In genomic region chr10:116240551-116240950, GRCh38 we compare ENCODE assay signal across 29 cellular contexts. TPM values are rescaled to one million over a fixed set of nuclear protein-coding genes. Genes with fewer than 3 reads are reported as not detected.
"Had no signal": no experiment of that assay in that cellular context is flagged by ENCODE, and none has a peak within 500 bp of the region (broad histone marks: within the 10 kb centered on the region; RNA-seq: fewer than 3 reads in every experiment).

No MANE protein-coding gene starts in this region.

- H3K27me3 ChIP-seq: neural progenitor cell, right atrium auricular region, right lobe of liver, testis, thyroid gland, transverse colon, upper lobe of left lung, vagina had no signal

- DNase-seq: hypothalamus; immature natural killer cell; kidney; left colon; left ventricle myocardium superior; lower lobe of right lung; mammary epithelial cell; mesenchymal stem cell; naive thymus-derived CD8-positive, alpha-beta T cell; ovary; right lobe of liver; stimulated activated CD4-positive, alpha-beta T cell treated with anti-CD3 and anti-CD28 coated beads, Interleukin-1b, Interleukin-23, amount 100 ng/mL, for 48 hours; stimulated activated CD4-positive, alpha-beta T cell treated with anti-CD3 and anti-CD28 coated beads, Interleukin-2, amount 100 ng/mL, for 48 hours; stimulated activated CD4-positive, alpha-beta T cell treated with anti-CD3 and anti-CD28 coated beads, Interleukin-4, amount 100 ng/mL, for 4 hours; stimulated activated CD8-positive, alpha-beta memory T cell treated with anti-CD3 and anti-CD28 coated beads, Interleukin-4, amount 100 ng/mL, for 48 hours; stimulated activated naive CD4-positive, alpha-beta T cell treated with Interleukin-2 at 50 U/mL for 16 hours; stimulated activated naive CD8-positive, alpha-beta T cell treated with anti-CD3 and anti-CD28 coated beads, Interleukin-15, amount 100 ng/mL, for 72 hours; substantia nigra; testis; thyroid gland; transverse colon; upper lobe of left lung had no signal

- H3K36me3 ChIP-seq: lower lobe of right lung, neural progenitor cell, ovary, right atrium auricular region, right lobe of liver, thyroid gland, transverse colon, upper lobe of left lung, vagina had no signal

- H3K27ac Mint-ChIP-seq: immature natural killer cell; naive thymus-derived CD8-positive, alpha-beta T cell; progenitor cell of endocrine pancreas; stimulated activated memory B cell treated with anti-CD40 and anti-IgM and Interleukin-4, amounts not matched to agents 10 μg/mL and 1 μg/mL and 100 μg/mL, for 72 hours; stimulated activated naive CD8-positive, alpha-beta T cell treated with anti-CD3 and anti-CD28 coated beads, Interleukin-15, amount 100 ng/mL, for 72 hours had no signal

- H3K9me3 ChIP-seq: lower lobe of right lung, ovary, right atrium auricular region, right lobe of liver, testis, thyroid gland, transverse colon, upper lobe of left lung, vagina had no signal

- H3K4me1 Mint-ChIP-seq: immature natural killer cell; naive thymus-derived CD8-positive, alpha-beta T cell; stimulated activated memory B cell treated with anti-CD40 and anti-IgM and Interleukin-4, amounts not matched to agents 10 μg/mL and 1 μg/mL and 100 μg/mL, for 72 hours; stimulated activated naive CD8-positive, alpha-beta T cell treated with anti-CD3 and anti-CD28 coated beads, Interleukin-15, amount 100 ng/mL, for 72 hours had no signal

- H3K4me3 Mint-ChIP-seq: immature natural killer cell; naive thymus-derived CD8-positive, alpha-beta T cell; nephron; neural progenitor cell; stimulated activated memory B cell treated with anti-CD40 and anti-IgM and Interleukin-4, amounts not matched to agents 10 μg/mL and 1 μg/mL and 100 μg/mL, for 72 hours; stimulated activated naive CD8-positive, alpha-beta T cell treated with anti-CD3 and anti-CD28 coated beads, Interleukin-15, amount 100 ng/mL, for 72 hours had no signal

- H3K36me3 Mint-ChIP-seq: immature natural killer cell; naive thymus-derived CD8-positive, alpha-beta T cell; neural progenitor cell; stimulated activated memory B cell treated with anti-CD40 and anti-IgM and Interleukin-4, amounts not matched to agents 10 μg/mL and 1 μg/mL and 100 μg/mL, for 72 hours had no signal

- H3K27ac ChIP-seq: lower lobe of right lung, neural progenitor cell, ovary, right atrium auricular region, right lobe of liver, testis, thyroid gland, transverse colon, upper lobe of left lung, vagina had no signal

- H3K27me3 Mint-ChIP-seq: stimulated activated memory B cell treated with anti-CD40 and anti-IgM and Interleukin-4, amounts not matched to agents 10 μg/mL and 1 μg/mL and 100 μg/mL, for 72 hours had no signal

- H3K4me1 ChIP-seq: lower lobe of right lung, right atrium auricular region, testis, thyroid gland, transverse colon, upper lobe of left lung had no signal

- ATAC-seq: left colon; lower lobe of right lung; naive thymus-derived CD8-positive, alpha-beta T cell; stimulated activated memory B cell treated with anti-CD40 and anti-IgM and Interleukin-4, amounts not matched to agents 10 μg/mL and 1 μg/mL and 100 μg/mL, for 72 hours; stimulated activated naive CD8-positive, alpha-beta T cell treated with anti-CD3 and anti-CD28 coated beads, Interleukin-15, amount 100 ng/mL, for 72 hours had no signal

- H3K4me3 ChIP-seq: lower lobe of right lung, neural progenitor cell, ovary, right atrium auricular region, right lobe of liver, smooth muscle cell, testis, thyroid gland, transverse colon, upper lobe of left lung, vagina had no signal

- H3K9me3 Mint-ChIP-seq: naive thymus-derived CD8-positive, alpha-beta T cell; nephron; neural progenitor cell; stimulated activated memory B cell treated with anti-CD40 and anti-IgM and Interleukin-4, amounts not matched to agents 10 μg/mL and 1 μg/mL and 100 μg/mL, for 72 hours had no signal

RNA-seq across cellular contexts. Expression of gene GFRA1, which starts 32.5 kb away (rescaled TPM):
- total RNA-seq: naive thymus-derived CD8-positive, alpha-beta T cell had no signal
- polyA plus RNA-seq: immature natural killer cell; naive thymus-derived CD8-positive, alpha-beta T cell had no signal
